Comparison of ENCODE assay signal across 8 cellular contexts in the genomic region with DNA sequence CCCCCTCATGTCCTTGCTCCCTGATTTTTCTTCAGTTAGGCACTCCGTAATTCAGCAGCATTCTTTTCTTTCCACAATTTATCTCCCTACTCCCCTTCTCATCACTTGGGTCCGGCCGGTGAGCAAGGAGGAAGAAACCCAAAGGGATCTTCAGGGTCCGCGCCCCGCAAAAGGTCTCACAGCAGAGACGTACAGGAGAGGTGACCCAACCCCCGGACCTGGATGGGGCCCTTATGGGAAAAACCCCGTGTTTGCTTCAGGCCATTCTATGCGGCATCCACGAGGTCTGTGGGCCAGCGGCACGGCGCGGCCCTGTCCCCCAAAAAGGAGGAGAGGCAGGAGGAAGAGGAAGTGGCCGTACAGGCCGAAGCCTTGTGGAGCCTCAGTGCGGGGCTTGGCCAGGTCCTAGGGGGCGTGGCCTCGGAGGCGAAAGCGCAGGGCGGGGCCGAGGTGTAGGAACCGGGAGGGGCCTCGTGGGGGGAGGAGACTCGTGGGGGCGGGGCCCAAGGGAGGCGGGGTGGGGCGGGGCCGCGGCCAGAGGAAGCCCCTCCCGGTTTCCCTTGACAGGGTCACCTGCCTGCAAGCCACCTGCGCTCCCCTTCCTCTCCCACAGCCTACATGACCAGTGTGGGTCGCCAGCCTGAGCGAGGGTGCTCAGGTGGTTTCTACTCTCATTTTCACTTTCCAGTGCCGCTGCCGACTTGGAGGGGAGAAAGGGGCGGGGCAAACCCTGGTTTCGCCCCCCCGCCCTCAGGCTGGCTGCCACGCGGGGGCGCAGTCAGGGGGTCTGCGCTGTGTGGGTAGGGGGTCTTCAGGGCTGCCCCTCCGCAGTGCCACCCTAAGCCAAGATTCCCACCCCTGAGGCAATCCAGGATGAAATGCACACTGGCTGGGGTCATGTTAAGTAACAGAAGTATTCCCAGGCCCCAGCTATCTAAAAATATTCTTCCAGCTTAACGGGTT.
A peak's percentile ranks its signal among the peaks of the same experiment; 100 is the strongest.
DNase-seq lines count a peak whose midpoint lies in the region; ATAC-seq and TF ChIP-seq lines count a peak whose summit lies in the region.

No MANE protein-coding gene starts in this region.

- H4K20me1 ChIP-seq in OCI-LY1 (ENCODE audit: insufficient read depth, low read length), result no peaks in the 10 kb centered on the region

- no peak for TF ChIP-seq POLR2A in esophagus muscularis mucosa (IDR thresholded peaks at IDR 0.05; ENCODE audit: low read depth)

- peak overlapping the region; percentile 74 to 96 (median 89) for H3K27ac Mint-ChIP-seq in CD4-positive, alpha-beta memory T cell

- H2AFZ ChIP-seq in OCI-LY1 (ENCODE audit: low read length), result peak overlapping the region; percentile 100

- 7% methylated on average over 31 of the region's 47 CpGs for WGBS in esophagus muscularis mucosa

- no peaks in the 10 kb centered on the region for H3K79me2 ChIP-seq in OCI-LY1 (ENCODE audit: insufficient read depth, low read length)

- peak overlapping the region; percentile 43 to 83 for H3K4me3 ChIP-seq in CD4-positive, alpha-beta memory T cell (ENCODE audit: low read length in 2 of 2)
- H3K4me3 ChIP-seq in OCI-LY1 (ENCODE audit: low read depth, low read length, poor library complexity, severe bottlenecking) (peak overlapping the region; percentile 87), esophagus muscularis mucosa (peak overlapping the region; percentile 72 to 87 (median 84))

- no peaks in the 10 kb centered on the region for H3K9me3 ChIP-seq in CD4-positive, alpha-beta memory T cell (ENCODE audit: control insufficient read depth in 1 of 2, low read length in 2 of 2)
- H3K9me3 ChIP-seq in OCI-LY1 (ENCODE audit: low read length), result no peaks in the 10 kb centered on the region
- no peaks in the 10 kb centered on the region for H3K9me3 ChIP-seq in esophagus muscularis mucosa

- peaks cover 6 to 16% (median 12%) of the 10 kb centered on the region in 4 donors for H3K4me1 Mint-ChIP-seq in CD4-positive, alpha-beta memory T cell
- peaks cover 9% of the 10 kb centered on the region for H3K4me1 Mint-ChIP-seq in activated T-cell treated with anti-CD3 and anti-CD28 coated beads, Interleukin-2, amount 50 U/mL, for 4 hours (ENCODE audit: low read depth)

- TF ChIP-seq CTCF in OCI-LY1 (IDR thresholded peaks at IDR 0.05; ENCODE audit: low read length), result peak; percentile 86
- peak; percentile 42 to 61 (median 56) for TF ChIP-seq CTCF in esophagus muscularis mucosa (IDR thresholded peaks at IDR 0.05)

- no peaks in the 10 kb centered on the region for H3K27me3 ChIP-seq in CD4-positive, alpha-beta memory T cell (ENCODE audit: insufficient read depth, low read length)
- H3K27me3 ChIP-seq in OCI-LY1 (ENCODE audit: insufficient read depth, low read length) (no peaks in the 10 kb centered on the region), esophagus muscularis mucosa (no peaks in the 10 kb centered on the region)

- peaks cover 5% of the 10 kb centered on the region; the same call in 1 of the 2 replicates for H3F3A ChIP-seq in OCI-LY1 (ENCODE audit: insufficient read depth, low read length)

- peak; percentile 91 for ATAC-seq in GM19372 (IDR thresholded peaks at IDR 0.05; ENCODE audit: low read depth, unreplicated experiment)
- peak; percentile 90 for ATAC-seq in HG03521 (IDR thresholded peaks at IDR 0.05; ENCODE audit: unreplicated experiment)
- ATAC-seq in activated T-cell treated with anti-CD3 and anti-CD28 coated beads, Interleukin-2, amount 50 U/mL, for 4 hours, result peak; percentile 96

- no peaks in the 10 kb centered on the region for H3K9me3 Mint-ChIP-seq in CD4-positive, alpha-beta memory T cell
- H3K9me3 Mint-ChIP-seq in activated T-cell treated with anti-CD3 and anti-CD28 coated beads, Interleukin-2, amount 50 U/mL, for 4 hours, result no peaks in the 10 kb centered on the region

- H3K9ac ChIP-seq in OCI-LY1 (ENCODE audit: low read length), result peak overlapping the region; percentile 91

- POLR2A ChIA-PET in CD4-positive, alpha-beta memory T cell (lab: Charles Lee; ENCODE audit: partially characterized antibody), result no interaction called here

- no peaks in the 10 kb centered on the region for H3K9me2 ChIP-seq in OCI-LY1 (ENCODE audit: low read depth, low read length)

- H3K36me3 ChIP-seq in CD4-positive, alpha-beta memory T cell (ENCODE audit: insufficient read depth, low read length), result no peaks in the 10 kb centered on the region
- H3K36me3 ChIP-seq in OCI-LY1 (ENCODE audit: insufficient read depth, low read length) (no peaks in the 10 kb centered on the region), esophagus muscularis mucosa (no peaks in the 10 kb centered on the region)

- H3K4me3 Mint-ChIP-seq in CD4-positive, alpha-beta memory T cell, result peak overlapping the region; percentile 89 to 95 (median 93)
- peak overlapping the region; percentile 80 for H3K4me3 Mint-ChIP-seq in activated T-cell treated with anti-CD3 and anti-CD28 coated beads, Interleukin-2, amount 50 U/mL, for 4 hours

- H3K4me2 ChIP-seq in OCI-LY1 (ENCODE audit: low read length), result peak overlapping the region; percentile 100

- peak overlapping the region; percentile 46 for H3K27ac ChIP-seq in CD4-positive, alpha-beta memory T cell (ENCODE audit: low read depth, low read length)
- H3K27ac ChIP-seq in OCI-LY1 (ENCODE audit: low read depth, low read length, poor library complexity, severe bottlenecking) (peak overlapping the region; percentile 49), esophagus muscularis mucosa (replicated peaks in 1 of 4) (peak overlapping the region; percentile 79 to 85 (median 82))

- intact Hi-C loops in CD4-positive, alpha-beta memory T cell (cut with micrococcal nuclease), result loop anchor here (1.0 to 10.0 kb wide), 5 partner anchors 70 to 1010 kb away; partner anchors contain the start of genes EHBP1, FAM161A, USP34 and XPO1
- intact Hi-C loops in esophagus muscularis mucosa (cut with DNase I), result loop anchor here (5.0 to 10.0 kb wide), 3 partner anchors 68 to 160 kb away; partner anchors contain the start of genes FAM161A and XPO1

- H3K4me1 ChIP-seq in CD4-positive, alpha-beta memory T cell (ENCODE audit: insufficient read depth, low read length), result peaks cover 15% of the 10 kb centered on the region
- H3K4me1 ChIP-seq in OCI-LY1 (ENCODE audit: insufficient read depth, low read length, severe bottlenecking), result peaks cover 13% of the 10 kb centered on the region
- peaks cover 0 to 15% (median 13%) of the 10 kb centered on the region in 4 donors for H3K4me1 ChIP-seq in esophagus muscularis mucosa

- no peaks in the 10 kb centered on the region for H3K36me3 Mint-ChIP-seq in CD4-positive, alpha-beta memory T cell
- H3K36me3 Mint-ChIP-seq in activated T-cell treated with anti-CD3 and anti-CD28 coated beads, Interleukin-2, amount 50 U/mL, for 4 hours (ENCODE audit: insufficient read depth), result no peaks in the 10 kb centered on the region

- no peak for TF ChIP-seq EP300 in esophagus muscularis mucosa (IDR thresholded peaks at IDR 0.05)

- CTCF ChIA-PET in CD4-positive, alpha-beta memory T cell (lab: Charles Lee; ENCODE audit: partially characterized antibody), result interaction anchor here (0.6 to 1.3 kb wide), 3 partner anchors 8 to 151 kb away, joined by 3 to 5 read pairs (median 4); no protein-coding TSS in a partner anchor

- peak; percentile 74 to 82 (median 77) for DNase-seq in CD4-positive, alpha-beta memory T cell
- peak; percentile 81 for DNase-seq in activated T-cell treated with anti-CD3 and anti-CD28 coated beads, Interleukin-2, amount 50 U/mL, for 4 hours
- peak; percentile 97 for DNase-seq in esophagus muscularis mucosa (ENCODE audit: extremely low spot score)
- peak; percentile 87 for DNase-seq in myocyte (ENCODE audit: low read depth)
- DNase-seq in stimulated activated CD8-positive, alpha-beta memory T cell treated with anti-CD3 and anti-CD28 coated beads, Interleukin-7, amount 100 ng/mL, for 4 hours (ENCODE audit: low read depth in 2 of 2), result peak; percentile 71 to 80

- no peaks in the 10 kb centered on the region for H3K27me3 Mint-ChIP-seq in CD4-positive, alpha-beta memory T cell
- no peaks in the 10 kb centered on the region for H3K27me3 Mint-ChIP-seq in activated T-cell treated with anti-CD3 and anti-CD28 coated beads, Interleukin-2, amount 50 U/mL, for 4 hours (ENCODE audit: low read depth)

Comparison
In these comparisons a context has a peak if more than half of its experiments do, and no peak if none do; other contexts are left out.
1. Peak in every context shown above with its lines: DNase-seq, ATAC-seq, H3K4me3 ChIP-seq and H3K27ac ChIP-seq.